8 cellular contexts compared by ENCODE assay signal in genomic region chrX:106862972-106863688, GRCh38. TPM values are rescaled to one million over a fixed set of nuclear protein-coding genes. Genes with fewer than 3 reads are reported as not detected.
DNase-seq lines count a peak whose midpoint lies in the region; ATAC-seq and TF ChIP-seq lines count a peak whose summit lies in the region.

No MANE protein-coding gene starts in this region.

- CTCF ChIA-PET in WTC11 (lab: Charles Lee): interaction anchor here (0.9 to 2.3 kb wide), 8 partner anchors 9 to 410 kb away, joined by 3 to 16 read pairs (median 4); no protein-coding TSS in a partner anchor

- H3K27me3 Mint-ChIP-seq in WTC11 (ENCODE audit: low read depth): peaks cover 3% of the 10 kb centered on the region; the same call in 1 of the 2 replicates
- peaks cover 13 to 17% of the 10 kb centered on the region in 2 donors for H3K27me3 Mint-ChIP-seq in natural killer cell treated with Interleukin-12 subunit alpha and Interleukin-12 subunit beta and Interleukin-15 and Interleukin-18, amount 100 ng/mL, for 72 hours

- peaks cover 8% of the 10 kb centered on the region for H3K9me3 Mint-ChIP-seq in WTC11
- no peaks in the 10 kb centered on the region for H3K9me3 Mint-ChIP-seq in natural killer cell treated with Interleukin-12 subunit alpha and Interleukin-12 subunit beta and Interleukin-15 and Interleukin-18, amount 100 ng/mL, for 72 hours

- TF ChIP-seq CTCF in WTC11 (IDR thresholded peaks at IDR 0.05): peak; percentile 32

- H3K36me3 Mint-ChIP-seq in WTC11: peaks cover 5% of the 10 kb centered on the region; the same call in 1 of the 2 replicates
- no peaks in the 10 kb centered on the region for H3K36me3 Mint-ChIP-seq in natural killer cell treated with Interleukin-12 subunit alpha and Interleukin-12 subunit beta and Interleukin-15 and Interleukin-18, amount 100 ng/mL, for 72 hours

- peak; percentile 26 for DNase-seq in stimulated activated CD4-positive, alpha-beta T cell treated with anti-CD3 and anti-CD28 coated beads, Interleukin-15, amount 100 ng/mL, for 24 hours
- DNase-seq in stimulated activated CD4-positive, alpha-beta T cell treated with anti-CD3 and anti-CD28 coated beads, Interleukin-4, amount 100 ng/mL, for 4 hours: no peak
- DNase-seq in WTC11 (ENCODE audit: low spot score) (peak; percentile 47), left colon (peak in 1 of 2 donors; percentile 32), GM19240 (ENCODE audit: insufficient read length, low spot score) (no peak), NCI-H1048 (lab: John Stamatoyannopoulos, UW) (no peak)
- no peak for DNase-seq in natural killer cell treated with Interleukin-12 subunit alpha and Interleukin-12 subunit beta and Interleukin-15 and Interleukin-18, amount 100 ng/mL, for 72 hours (ENCODE audit: low spot score)

- peak; percentile 70 for ATAC-seq in HG03095 (IDR thresholded peaks at IDR 0.05; ENCODE audit: unreplicated experiment)
- peak; percentile 97 for ATAC-seq in WTC11
- ATAC-seq in left colon: peak; percentile 56
- no peak for ATAC-seq in natural killer cell treated with Interleukin-12 subunit alpha and Interleukin-12 subunit beta and Interleukin-15 and Interleukin-18, amount 100 ng/mL, for 72 hours

- peaks cover 3% of the 10 kb centered on the region; the same call in 1 of the 2 replicates for H3K4me1 Mint-ChIP-seq in WTC11
- no peaks in the 10 kb centered on the region for H3K4me1 Mint-ChIP-seq in natural killer cell treated with Interleukin-12 subunit alpha and Interleukin-12 subunit beta and Interleukin-15 and Interleukin-18, amount 100 ng/mL, for 72 hours (ENCODE audit: low read depth in 2 of 2)

- intact Hi-C loops in left colon (cut with DNase I, micrococcal nuclease): no loop called here

- no peak overlapping the region for H3K4me3 Mint-ChIP-seq in WTC11
- no peak overlapping the region for H3K4me3 Mint-ChIP-seq in natural killer cell treated with Interleukin-12 subunit alpha and Interleukin-12 subunit beta and Interleukin-15 and Interleukin-18, amount 100 ng/mL, for 72 hours

- no peak overlapping the region for H3K27ac Mint-ChIP-seq in WTC11
- H3K27ac Mint-ChIP-seq in natural killer cell treated with Interleukin-12 subunit alpha and Interleukin-12 subunit beta and Interleukin-15 and Interleukin-18, amount 100 ng/mL, for 72 hours: no peak overlapping the region

- POLR2A ChIA-PET in WTC11 (lab: Charles Lee): no interaction called here

TF ChIP-seq in WTC11, 78 proteins besides CTCF, POLR2A, EP300 and RAD21:
- TF ChIP-seq ATF3 (CRISPR knock-in tag; conservative IDR thresholded peaks at IDR 0.05) (no peak), TP53 (CRISPR knock-in tag; IDR thresholded peaks at IDR 0.05) (no peak), KAT7 (CRISPR knock-in tag; IDR thresholded peaks at IDR 0.05; ENCODE audit: borderline replicate concordance) (no peak), CBFB (CRISPR knock-in tag; IDR thresholded peaks at IDR 0.05; ENCODE audit: low read depth) (no peak), CREM (CRISPR knock-in tag; IDR thresholded peaks at IDR 0.05) (no peak)
- TF ChIP-seq, protein P1, sequence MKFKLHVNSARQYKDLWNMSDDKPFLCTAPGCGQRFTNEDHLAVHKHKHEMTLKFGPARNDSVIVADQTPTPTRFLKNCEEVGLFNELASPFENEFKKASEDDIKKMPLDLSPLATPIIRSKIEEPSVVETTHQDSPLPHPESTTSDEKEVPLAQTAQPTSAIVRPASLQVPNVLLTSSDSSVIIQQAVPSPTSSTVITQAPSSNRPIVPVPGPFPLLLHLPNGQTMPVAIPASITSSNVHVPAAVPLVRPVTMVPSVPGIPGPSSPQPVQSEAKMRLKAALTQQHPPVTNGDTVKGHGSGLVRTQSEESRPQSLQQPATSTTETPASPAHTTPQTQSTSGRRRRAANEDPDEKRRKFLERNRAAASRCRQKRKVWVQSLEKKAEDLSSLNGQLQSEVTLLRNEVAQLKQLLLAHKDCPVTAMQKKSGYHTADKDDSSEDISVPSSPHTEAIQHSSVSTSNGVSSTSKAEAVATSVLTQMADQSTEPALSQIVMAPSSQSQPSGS (CRISPR knock-in tag; IDR thresholded peaks at IDR 0.05; ENCODE audit: borderline replicate concordance, low read depth): no peak
TF ChIP-seq in WTC11: peak in this region for 0.

RNA-seq across cellular contexts. Expression of gene RIPPLY1, which starts 40.0 kb away (rescaled TPM):
- total RNA-seq in WTC11 (2021) (not detected in 3 replicates), left colon (not detected)
- total RNA-seq in natural killer cell treated with Interleukin-12 subunit alpha and Interleukin-12 subunit beta and Interleukin-15 and Interleukin-18, amount 100 ng/mL, for 72 hours: not detected

RNA-seq across cellular contexts. Expression of gene CLDN2, which starts 57.1 kb away (rescaled TPM):
- total RNA-seq in WTC11 (2021) (0.11 TPM in 1 of 3 replicates, not detected in the others), left colon (under 1 TPM; 0.20 to 0.27 TPM)
- total RNA-seq in natural killer cell treated with Interleukin-12 subunit alpha and Interleukin-12 subunit beta and Interleukin-15 and Interleukin-18, amount 100 ng/mL, for 72 hours: not detected

Comparison
In these comparisons a context has a peak if more than half of its experiments do, and no peak if none do; other contexts are left out.
1. DNase-seq: peak in stimulated activated CD4-positive, alpha-beta T cell treated with anti-CD3 and anti-CD28 coated beads, Interleukin-15, amount 100 ng/mL, for 24 hours (single experiment) and WTC11 (single experiment); none in stimulated activated CD4-positive, alpha-beta T cell treated with anti-CD3 and anti-CD28 coated beads, Interleukin-4, amount 100 ng/mL, for 4 hours (0 of 2), GM19240 (single experiment), NCI-H1048 (single experiment) and natural killer cell treated with Interleukin-12 subunit alpha and Interleukin-12 subunit beta and Interleukin-15 and Interleukin-18, amount 100 ng/mL, for 72 hours (single experiment).
2. ATAC-seq: peak in HG03095 (single experiment), WTC11 (single experiment) and left colon (single experiment); none in natural killer cell treated with Interleukin-12 subunit alpha and Interleukin-12 subunit beta and Interleukin-15 and Interleukin-18, amount 100 ng/mL, for 72 hours (0 of 2).